Comparison of ENCODE assay signal across 8 cellular contexts in the genomic region with DNA sequence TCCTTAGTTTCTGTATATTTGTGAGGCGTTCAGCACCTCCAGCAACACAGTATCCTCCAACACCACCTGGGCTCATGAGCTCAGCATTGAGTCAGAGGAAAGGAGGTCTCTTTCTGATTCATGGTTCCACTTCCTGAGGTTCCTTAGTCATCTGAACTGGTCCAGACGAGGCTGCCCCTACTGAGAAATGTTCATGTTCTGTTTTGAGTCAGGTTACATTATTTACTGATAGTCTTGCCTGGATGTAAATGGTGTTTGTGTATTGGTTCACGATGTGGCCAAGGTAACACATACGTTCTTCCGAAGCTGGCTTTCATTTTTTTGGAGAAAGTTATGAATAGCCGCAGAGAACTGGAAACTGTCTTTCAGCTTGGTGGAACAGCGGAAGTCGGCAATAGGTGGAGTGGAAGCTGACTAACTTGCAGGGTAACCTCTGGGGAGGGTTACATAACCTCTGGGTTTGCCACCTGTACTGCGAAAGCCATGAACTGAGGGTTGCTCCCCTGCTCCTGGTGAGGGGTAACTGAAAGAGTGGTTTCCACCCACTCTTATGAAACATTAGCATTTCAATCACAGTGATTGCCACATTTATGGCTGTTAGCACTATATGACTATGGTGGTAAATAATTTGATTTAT. TPM values are rescaled to one million over a fixed set of nuclear protein-coding genes. Genes with fewer than 3 reads are reported as not detected.
DNase-seq lines count a peak whose midpoint lies in the region; ATAC-seq and TF ChIP-seq lines count a peak whose summit lies in the region.

No MANE protein-coding gene starts in this region.

- no peaks in the 10 kb centered on the region for H3K36me3 Mint-ChIP-seq in CD4-positive, CD25-positive, alpha-beta regulatory T cell
- H3K36me3 Mint-ChIP-seq in stimulated activated naive B cell treated with anti-CD40 and anti-IgM and Interleukin-4, amounts not matched to agents 10 μg/mL and 1 μg/mL and 100 μg/mL, for 72 hours: no peaks in the 10 kb centered on the region

- H3K27ac Mint-ChIP-seq in CD4-positive, CD25-positive, alpha-beta regulatory T cell: peak overlapping the region; percentile 59 to 92 (median 86)
- H3K27ac Mint-ChIP-seq in stimulated activated naive B cell treated with anti-CD40 and anti-IgM and Interleukin-4, amounts not matched to agents 10 μg/mL and 1 μg/mL and 100 μg/mL, for 72 hours: peak overlapping the region; percentile 44

- no peaks in the 10 kb centered on the region for H3K27me3 ChIP-seq in CD4-positive, CD25-positive, alpha-beta regulatory T cell (ENCODE audit: control insufficient read depth, insufficient read depth, low read length)
- no peaks in the 10 kb centered on the region for H3K27me3 ChIP-seq in psoas muscle (ENCODE audit: insufficient read depth in 3 of 3, low read length in 2 of 3)

- peaks cover 37 to 41% (median 38%) of the 10 kb centered on the region in 4 donors for H3K4me1 Mint-ChIP-seq in CD4-positive, CD25-positive, alpha-beta regulatory T cell
- peaks cover 4 to 5% of the 10 kb centered on the region in 2 donors for H3K4me1 Mint-ChIP-seq in stimulated activated naive B cell treated with anti-CD40 and anti-IgM and Interleukin-4, amounts not matched to agents 10 μg/mL and 1 μg/mL and 100 μg/mL, for 72 hours

- H3K4me3 ChIP-seq in CD4-positive, CD25-positive, alpha-beta regulatory T cell (ENCODE audit: low read depth, low read length): peak overlapping the region; percentile 82
- H3K4me3 ChIP-seq in psoas muscle: no peak overlapping the region

- peak; percentile 40 to 85 (median 54) for DNase-seq in CD4-positive, CD25-positive, alpha-beta regulatory T cell
- DNase-seq in HS-5 (ENCODE audit: low read depth) (peak; percentile 88), fibroblast of peridontal ligament (ENCODE audit: extremely low read depth) (peak; percentile 50), psoas muscle (no peak), NCI-H524 treated with DMSO at 0.1 percent for 48 hours (lab: John Stamatoyannopoulos, UW) (no peak)
- DNase-seq in activated CD4-positive, alpha-beta T cell treated with anti-CD3 and anti-CD28 coated beads, Interleukin-2, amount 50 U/mL, for 48 hours: peak; percentile 63 to 73
- DNase-seq in stimulated activated naive B cell treated with anti-CD40 and anti-IgM and Interleukin-4, amounts not matched to agents 10 μg/mL and 1 μg/mL and 100 μg/mL, for 72 hours: peak; percentile 16

- WGBS in psoas muscle, 3 donors: 84 to 89% (median 88%) methylated on average over 9 of the region's 9 CpGs

- intact Hi-C loops in psoas muscle (cut with DNase I): no loop called here

- no peaks in the 10 kb centered on the region for H3K36me3 ChIP-seq in CD4-positive, CD25-positive, alpha-beta regulatory T cell (ENCODE audit: control insufficient read depth, insufficient read depth, low read length)
- H3K36me3 ChIP-seq in psoas muscle (ENCODE audit: insufficient read depth in 1 of 2, low read depth in 1 of 2): no peaks in the 10 kb centered on the region

- no peak for TF ChIP-seq CTCF in psoas muscle (IDR thresholded peaks at IDR 0.05)

- H3K4me3 Mint-ChIP-seq in CD4-positive, CD25-positive, alpha-beta regulatory T cell: peak overlapping the region; percentile 29 to 87 (median 60)
- H3K4me3 Mint-ChIP-seq in stimulated activated naive B cell treated with anti-CD40 and anti-IgM and Interleukin-4, amounts not matched to agents 10 μg/mL and 1 μg/mL and 100 μg/mL, for 72 hours: peak overlapping the region in 1 of 2 donors; percentile 57

- H3K4me1 ChIP-seq in CD4-positive, CD25-positive, alpha-beta regulatory T cell (ENCODE audit: control insufficient read depth, insufficient read depth, low read length, poor library complexity, severe bottlenecking): peaks cover 24% of the 10 kb centered on the region
- no peaks in the 10 kb centered on the region for H3K4me1 ChIP-seq in psoas muscle

- no peaks in the 10 kb centered on the region for H3K27me3 Mint-ChIP-seq in CD4-positive, CD25-positive, alpha-beta regulatory T cell
- peaks cover 0 to 6% of the 10 kb centered on the region in 2 donors for H3K27me3 Mint-ChIP-seq in stimulated activated naive B cell treated with anti-CD40 and anti-IgM and Interleukin-4, amounts not matched to agents 10 μg/mL and 1 μg/mL and 100 μg/mL, for 72 hours

- no peaks in the 10 kb centered on the region for H3K9me3 Mint-ChIP-seq in CD4-positive, CD25-positive, alpha-beta regulatory T cell
- no peaks in the 10 kb centered on the region for H3K9me3 Mint-ChIP-seq in stimulated activated naive B cell treated with anti-CD40 and anti-IgM and Interleukin-4, amounts not matched to agents 10 μg/mL and 1 μg/mL and 100 μg/mL, for 72 hours

- no peaks in the 10 kb centered on the region for H3K9me3 ChIP-seq in CD4-positive, CD25-positive, alpha-beta regulatory T cell (ENCODE audit: control insufficient read depth in 2 of 2, low read length in 2 of 2)
- no peaks in the 10 kb centered on the region for H3K9me3 ChIP-seq in psoas muscle

- peak; percentile 86 to 90 for ATAC-seq in CD4-positive, CD25-positive, alpha-beta regulatory T cell (ENCODE audit: low read depth in 2 of 2)
- ATAC-seq in GM21526 (IDR thresholded peaks at IDR 0.05; ENCODE audit: low FRiP score, unreplicated experiment) (peak; percentile 73), psoas muscle (no peak)
- peak; percentile 70 to 89 for ATAC-seq in stimulated activated naive B cell treated with anti-CD40 and anti-IgM and Interleukin-4, amounts not matched to agents 10 μg/mL and 1 μg/mL and 100 μg/mL, for 72 hours (replicated peaks)

- peak overlapping the region; percentile 56 for H3K27ac ChIP-seq in CD4-positive, CD25-positive, alpha-beta regulatory T cell (ENCODE audit: insufficient read depth, low read length, poor library complexity, severe bottlenecking)
- H3K27ac ChIP-seq in psoas muscle: no peak overlapping the region

RNA-seq across cellular contexts. Expression of a gene that starts 42.2 kb away (rescaled TPM):
- not detected for total RNA-seq in CD4-positive, CD25-positive, alpha-beta regulatory T cell
- polyA plus RNA-seq in CD4-positive, CD25-positive, alpha-beta regulatory T cell: 1 to 10 TPM in 3 of 4 donors, not detected in 1; 1.5 to 2.4 (median 1.9) TPM
- total RNA-seq in psoas muscle: not detected
- under 1 TPM in 1 of 3 donors, not detected in 2; 0.08 TPM for polyA plus RNA-seq in psoas muscle

RNA-seq across cellular contexts. Expression of a gene that starts 42.2 kb away (rescaled TPM):
- total RNA-seq in CD4-positive, CD25-positive, alpha-beta regulatory T cell: 23.6 TPM
- 10 to 100 TPM; 10.6 to 15.0 (median 12.6) TPM for polyA plus RNA-seq in CD4-positive, CD25-positive, alpha-beta regulatory T cell
- 1 to 10 TPM; 2.2 to 4.6 (median 3.3) TPM for total RNA-seq in psoas muscle
- polyA plus RNA-seq in psoas muscle: 1 to 10 TPM in 2 of 3 donors, under 1 TPM in 1; 0.94 to 3.3 (median 2.5) TPM

Comparison
In these comparisons a context has a peak if more than half of its experiments do, and no peak if none do; other contexts are left out.
1. ATAC-seq: peak in CD4-positive, CD25-positive, alpha-beta regulatory T cell (2 of 2), GM21526 (single experiment) and stimulated activated naive B cell treated with anti-CD40 and anti-IgM and Interleukin-4, amounts not matched to agents 10 μg/mL and 1 μg/mL and 100 μg/mL, for 72 hours (2 of 2); none in psoas muscle (0 of 4).
2. DNase-seq: peak in CD4-positive, CD25-positive, alpha-beta regulatory T cell (3 of 3), HS-5 (single experiment), activated CD4-positive, alpha-beta T cell treated with anti-CD3 and anti-CD28 coated beads, Interleukin-2, amount 50 U/mL, for 48 hours (2 of 2), fibroblast of peridontal ligament (single experiment) and stimulated activated naive B cell treated with anti-CD40 and anti-IgM and Interleukin-4, amounts not matched to agents 10 μg/mL and 1 μg/mL and 100 μg/mL, for 72 hours (single experiment); none in psoas muscle (0 of 2) and NCI-H524 treated with DMSO at 0.1 percent for 48 hours (single experiment).